23 cellular contexts compared by ENCODE assay signal in the genomic region with DNA sequence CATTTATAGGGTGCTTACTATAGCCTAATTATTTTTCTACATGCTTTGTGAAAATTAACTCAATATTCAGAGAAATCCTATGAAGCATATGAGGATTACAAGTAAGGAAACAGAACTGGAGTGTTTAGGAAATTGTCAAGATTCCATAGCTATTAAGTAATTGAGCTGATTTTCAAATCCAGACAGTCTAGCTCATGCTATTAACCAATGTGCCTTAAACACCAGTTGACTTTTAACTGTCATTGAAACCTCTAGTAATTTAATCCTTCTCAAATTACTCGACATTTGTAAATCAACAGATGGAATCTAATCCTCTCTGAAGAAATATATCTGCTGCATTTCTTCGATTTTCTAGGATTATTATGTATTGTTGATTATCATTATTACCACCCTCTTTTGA.
DNase-seq lines count a peak whose midpoint lies in the region; ATAC-seq, FAIRE-seq and TF ChIP-seq lines count a peak whose summit lies in the region.
"Had no signal": no experiment of that assay in that cellular context is flagged by ENCODE, and none has a peak within 500 bp of the region (broad histone marks: within the 10 kb centered on the region; RNA-seq: fewer than 3 reads in every experiment).

No MANE protein-coding gene starts in this region.

- no peak for ATAC-seq in GM12878
- ATAC-seq in left lung = peak; percentile 47
- ATAC-seq in GM18505 (IDR thresholded peaks at IDR 0.05; ENCODE audit: unreplicated experiment) = no peak
- ATAC-seq in stimulated activated naive CD8-positive, alpha-beta T cell treated with anti-CD3 and anti-CD28 coated beads, Interleukin-15, Interleukin-2, amounts not matched to agents 100 U/mL and 50 U/mL, for 24 hours = no peak
- ATAC-seq: GM23338; stimulated activated naive B cell treated with anti-CD40 and anti-IgM and Interleukin-4, amounts not matched to agents 10 μg/mL and 1 μg/mL and 100 μg/mL, for 72 hours had no signal

- H3K4me1 ChIP-seq in GM12878 (ENCODE audit: control insufficient read depth, insufficient read depth, low read length) = no peaks in the 10 kb centered on the region
- H3K4me1 ChIP-seq in left lung = no peaks in the 10 kb centered on the region
- H3K4me1 ChIP-seq: transverse colon had no signal

- H3K27me3 Mint-ChIP-seq in CD14-positive monocyte (ENCODE audit: low read depth in 3 of 3) = no peaks in the 10 kb centered on the region
- H3K27me3 Mint-ChIP-seq: activated CD4-positive, alpha-beta T cell treated with anti-CD3 and anti-CD28 coated beads, Interleukin-2, amount 10 ng/mL, durations not matched to agents 24 days and 14 days; CD4-positive, CD25-positive, alpha-beta regulatory T cell; central memory CD8-positive, alpha-beta T cell; stimulated activated naive B cell treated with anti-CD40 and anti-IgM and Interleukin-4, amounts not matched to agents 10 μg/mL and 1 μg/mL and 100 μg/mL, for 72 hours had no signal

- H3K27me3 ChIP-seq in GM12878 (replicated peaks in 1 of 2; ENCODE audit: control insufficient read depth in 2 of 2, insufficient read depth in 2 of 2, low read length in 1 of 2) = no peaks in the 10 kb centered on the region
- no peaks in the 10 kb centered on the region for H3K27me3 ChIP-seq in left lung
- H3K27me3 ChIP-seq: transverse colon had no signal

- no peak overlapping the region for H3K4me3 Mint-ChIP-seq in CD14-positive monocyte
- H3K4me3 Mint-ChIP-seq: activated CD4-positive, alpha-beta T cell treated with anti-CD3 and anti-CD28 coated beads, Interleukin-2, amount 10 ng/mL, durations not matched to agents 24 days and 14 days; CD4-positive, CD25-positive, alpha-beta regulatory T cell; central memory CD8-positive, alpha-beta T cell; endodermal cell; GM23338; stimulated activated naive B cell treated with anti-CD40 and anti-IgM and Interleukin-4, amounts not matched to agents 10 μg/mL and 1 μg/mL and 100 μg/mL, for 72 hours had no signal

- DNase-seq in D721Med (ENCODE audit: insufficient read length, low spot score) (no peak), NCI-H226 (peak; percentile 53), GM12878 (ENCODE audit: low read depth, low spot score) (no peak), left lung (no peak), DMS153 treated with DMSO at 0.1 percent for 48 hours (lab: John Stamatoyannopoulos, UW; ENCODE audit: unreplicated experiment) (no peak), CD14-positive monocyte (ENCODE audit: low spot score) (no peak)
- DNase-seq in stimulated activated naive CD8-positive, alpha-beta T cell treated with anti-CD3 and anti-CD28 coated beads, Interleukin-15, Interleukin-2, amounts not matched to agents 100 U/mL and 50 U/mL, for 24 hours = no peak
- DNase-seq: activated CD4-positive, alpha-beta T cell treated with anti-CD3 and anti-CD28 coated beads, Interleukin-2, amount 10 ng/mL, durations not matched to agents 24 days and 14 days; activated CD8-positive, alpha-beta memory T cell treated with anti-CD3 and anti-CD28 coated beads, Interleukin-2, amount 50 U/mL, for 48 hours; activated gamma-delta T cell; CD4-positive, CD25-positive, alpha-beta regulatory T cell; DMS79; endodermal cell; IMR-90; MM.1S; NCI-H1694 treated with DMSO at 0.1 percent for 48 hours; NCI-H748 treated with DMSO at 0.1 percent for 48 hours; stimulated activated naive B cell treated with anti-CD40 and anti-IgM and Interleukin-4, amounts not matched to agents 10 μg/mL and 1 μg/mL and 100 μg/mL, for 72 hours; transverse colon had no signal

- CTCF ChIA-PET in GM12878 (lab: Yijun Ruan, JAX) = interaction anchor here (1.1 kb wide), 1 partner anchor 11 kb away, joined by 3 read pairs; no protein-coding TSS in a partner anchor

- H3K27ac ChIP-seq in GM12878 (ENCODE audit: control insufficient read depth, insufficient read depth) = no peak overlapping the region
- no peak overlapping the region for H3K27ac ChIP-seq in left lung
- H3K27ac ChIP-seq: transverse colon had no signal

- H3K4me2 ChIP-seq in GM12878 (ENCODE audit: control insufficient read depth, insufficient read depth) = no peak overlapping the region
- H3K4me2 ChIP-seq: GM23338 had no signal

- H3K36me3 Mint-ChIP-seq in CD14-positive monocyte = no peaks in the 10 kb centered on the region
- H3K36me3 Mint-ChIP-seq: CD4-positive, CD25-positive, alpha-beta regulatory T cell; stimulated activated naive B cell treated with anti-CD40 and anti-IgM and Interleukin-4, amounts not matched to agents 10 μg/mL and 1 μg/mL and 100 μg/mL, for 72 hours had no signal

- no TSS peak for BruUV-seq in GM12878 (replicated peaks; lab: Mats Ljungman, UMichigan)

- TF ChIP-seq POLR2A in GM12878 (IDR thresholded peaks at IDR 0.05; ENCODE audit: low read depth, low read length) = no peak
- no peak for TF ChIP-seq POLR2A in GM18505 (IDR thresholded peaks at IDR 0.05; ENCODE audit: borderline replicate concordance, extremely low read depth, insufficient read depth, insufficient read length)

- no peak for TF ChIP-seq EP300 in GM12878 (IDR thresholded peaks at IDR 0.05; ENCODE audit: borderline replicate concordance in 1 of 2, control insufficient read depth in 1 of 2, low read depth in 2 of 2, low read length in 2 of 2)

- WGBS in GM12878 (ENCODE audit: insufficient coverage, insufficient replicate concordance, low lambda C conversion rate, missing lambda C conversion rate) = 0% methylated on average over 2 of the region's 2 CpGs

- no peak overlapping the region for H3K9ac ChIP-seq in GM12878 (ENCODE audit: control insufficient read depth, insufficient read depth, low read length)

- no peak overlapping the region for H3K27ac Mint-ChIP-seq in CD14-positive monocyte
- H3K27ac Mint-ChIP-seq: activated CD4-positive, alpha-beta T cell treated with anti-CD3 and anti-CD28 coated beads, Interleukin-2, amount 10 ng/mL, durations not matched to agents 24 days and 14 days; CD4-positive, CD25-positive, alpha-beta regulatory T cell; endodermal cell; GM23338; stimulated activated naive B cell treated with anti-CD40 and anti-IgM and Interleukin-4, amounts not matched to agents 10 μg/mL and 1 μg/mL and 100 μg/mL, for 72 hours had no signal

- H2AFZ ChIP-seq in GM12878 (ENCODE audit: control insufficient read depth, low read depth, low read length) = no peak overlapping the region
- H2AFZ ChIP-seq: GM23338 had no signal

- H3K9me3 Mint-ChIP-seq in CD14-positive monocyte = peaks cover 0 to 5% (median 0%) of the 10 kb centered on the region in 7 donors
- H3K9me3 Mint-ChIP-seq: activated CD4-positive, alpha-beta T cell treated with anti-CD3 and anti-CD28 coated beads, Interleukin-2, amount 10 ng/mL, durations not matched to agents 24 days and 14 days; endodermal cell; GM23338; stimulated activated naive B cell treated with anti-CD40 and anti-IgM and Interleukin-4, amounts not matched to agents 10 μg/mL and 1 μg/mL and 100 μg/mL, for 72 hours had no signal

- no peaks in the 10 kb centered on the region for H3K36me3 ChIP-seq in GM12878 (ENCODE audit: control insufficient read depth in 2 of 2, insufficient read depth in 2 of 2, low read length in 1 of 2)
- H3K36me3 ChIP-seq in left lung = no peaks in the 10 kb centered on the region
- H3K36me3 ChIP-seq: transverse colon had no signal

- intact Hi-C loops in GM12878 (cut with micrococcal nuclease; ENCODE audit: unreplicated experiment) (no loop called here), left lung (cut with DNase I) (no loop called here), CD14-positive monocyte (cut with micrococcal nuclease) (no loop called here)

- no peak overlapping the region for H3K4me3 ChIP-seq in GM12878
- no peak overlapping the region for H3K4me3 ChIP-seq in left lung
- H3K4me3 ChIP-seq: GM23338, transverse colon had no signal

- no peaks in the 10 kb centered on the region for H3K79me2 ChIP-seq in GM12878 (ENCODE audit: control insufficient read depth, insufficient read depth, low read length)

- FAIRE-seq in D721Med (lab: Jason Lieb, UNC) = peak; percentile 98
- FAIRE-seq in GM12878 (lab: Jason Lieb, UNC) = peak; percentile 7
- FAIRE-seq: TTC549 had no signal

- RAD21 ChIA-PET in GM12878 (lab: Charles Lee; ENCODE audit: unreplicated experiment) = no interaction called here

- no peak for TF ChIP-seq CTCF in D721Med (IDR thresholded peaks at IDR 0.05; ENCODE audit: insufficient read depth, missing control alignments)
- no peak for TF ChIP-seq CTCF in GM12878 (IDR thresholded peaks at IDR 0.05 in 2 of 3, conservative IDR thresholded peaks at IDR 0.05 in 1 of 3; ENCODE audit: control insufficient read depth in 2 of 3, extremely low read depth in 1 of 3, insufficient read depth in 1 of 3, low read depth in 3 of 3, low read length in 3 of 3)
- no peak for TF ChIP-seq CTCF in left lung (IDR thresholded peaks at IDR 0.05)
- no peak for TF ChIP-seq CTCF in CD14-positive monocyte (IDR thresholded peaks at IDR 0.05)

- in situ Hi-C loops in GM12878 (cut with MboI) = no loop called here

- H3K4me1 Mint-ChIP-seq in CD14-positive monocyte = no peaks in the 10 kb centered on the region
- H3K4me1 Mint-ChIP-seq: activated CD4-positive, alpha-beta T cell treated with anti-CD3 and anti-CD28 coated beads, Interleukin-2, amount 10 ng/mL, durations not matched to agents 24 days and 14 days; CD4-positive, CD25-positive, alpha-beta regulatory T cell; central memory CD8-positive, alpha-beta T cell; endodermal cell; GM23338; stimulated activated naive B cell treated with anti-CD40 and anti-IgM and Interleukin-4, amounts not matched to agents 10 μg/mL and 1 μg/mL and 100 μg/mL, for 72 hours had no signal

- H3K9me3 ChIP-seq in GM12878 (replicated peaks; ENCODE audit: control insufficient read depth, insufficient read depth, low read length) (no peaks in the 10 kb centered on the region), left lung (no peaks in the 10 kb centered on the region)
- H3K9me3 ChIP-seq: transverse colon had no signal

- SMC1A ChIA-PET in GM12878 (lab: Charles Lee; ENCODE audit: uncharacterized antibody, unreplicated experiment) = no interaction called here

- no peak for TF ChIP-seq RAD21 in GM12878 (IDR thresholded peaks at IDR 0.05; ENCODE audit: insufficient read depth, low read depth, low read length)

- H4K20me1 ChIP-seq in GM12878 (ENCODE audit: control insufficient read depth, insufficient read depth) = no peaks in the 10 kb centered on the region

- POLR2A ChIA-PET in GM12878 (lab: Charles Lee) = no interaction called here

TF ChIP-seq in GM12878, 131 proteins besides CTCF, POLR2A, EP300 and RAD21 (continues in another document):
- TF ChIP-seq BACH1 (IDR thresholded peaks at IDR 0.05; ENCODE audit: borderline replicate concordance) = no peak
- TF ChIP-seq SUPT20H (IDR thresholded peaks at IDR 0.05; ENCODE audit: borderline replicate concordance, control insufficient read depth, low read depth, low read length) = no peak
- TF ChIP-seq CREB1 (IDR thresholded peaks at IDR 0.05; ENCODE audit: low read depth) = no peak
- TF ChIP-seq PAX5 (IDR thresholded peaks at IDR 0.05; ENCODE audit: borderline replicate concordance, low read depth, low read length) = no peak
- no peak for TF ChIP-seq SRF (IDR thresholded peaks at IDR 0.05; ENCODE audit: low read depth in 2 of 2, low read length in 2 of 2)
- TF ChIP-seq YY1 (IDR thresholded peaks at IDR 0.05; ENCODE audit: low read depth, low read length) = no peak
- TF ChIP-seq RELA (IDR thresholded peaks at IDR 0.05; ENCODE audit: borderline replicate concordance, partially characterized antibody) = no peak
- no peak for TF ChIP-seq EED (IDR thresholded peaks at IDR 0.05; ENCODE audit: low read depth)
- no peak for TF ChIP-seq ZNF622 (IDR thresholded peaks at IDR 0.05)
